Comparison of ENCODE assay signal across 1 cellular context in genomic region chr2:70111752-70112591, GRCh38.
TF ChIP-seq lines count a peak whose summit lies in the region.

No MANE protein-coding gene starts in this region.

TF ChIP-seq in HepG2, 621 proteins besides CTCF, POLR2A, EP300 and RAD21 (continued from another document):
- TF ChIP-seq KIAA2018 (CRISPR knock-in tag; IDR thresholded peaks at IDR 0.05; ENCODE audit: borderline replicate concordance) (no peak), ZZZ3 (CRISPR knock-in tag; IDR thresholded peaks at IDR 0.05; ENCODE audit: borderline replicate concordance) (no peak), ATF1 (CRISPR knock-in tag; IDR thresholded peaks at IDR 0.05) (no peak)
- TF ChIP-seq, protein P1, sequence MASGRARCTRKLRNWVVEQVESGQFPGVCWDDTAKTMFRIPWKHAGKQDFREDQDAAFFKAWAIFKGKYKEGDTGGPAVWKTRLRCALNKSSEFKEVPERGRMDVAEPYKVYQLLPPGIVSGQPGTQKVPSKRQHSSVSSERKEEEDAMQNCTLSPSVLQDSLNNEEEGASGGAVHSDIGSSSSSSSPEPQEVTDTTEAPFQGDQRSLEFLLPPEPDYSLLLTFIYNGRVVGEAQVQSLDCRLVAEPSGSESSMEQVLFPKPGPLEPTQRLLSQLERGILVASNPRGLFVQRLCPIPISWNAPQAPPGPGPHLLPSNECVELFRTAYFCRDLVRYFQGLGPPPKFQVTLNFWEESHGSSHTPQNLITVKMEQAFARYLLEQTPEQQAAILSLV (CRISPR knock-in tag; IDR thresholded peaks at IDR 0.05; ENCODE audit: borderline replicate concordance): no peak
- TF ChIP-seq, protein P2, sequence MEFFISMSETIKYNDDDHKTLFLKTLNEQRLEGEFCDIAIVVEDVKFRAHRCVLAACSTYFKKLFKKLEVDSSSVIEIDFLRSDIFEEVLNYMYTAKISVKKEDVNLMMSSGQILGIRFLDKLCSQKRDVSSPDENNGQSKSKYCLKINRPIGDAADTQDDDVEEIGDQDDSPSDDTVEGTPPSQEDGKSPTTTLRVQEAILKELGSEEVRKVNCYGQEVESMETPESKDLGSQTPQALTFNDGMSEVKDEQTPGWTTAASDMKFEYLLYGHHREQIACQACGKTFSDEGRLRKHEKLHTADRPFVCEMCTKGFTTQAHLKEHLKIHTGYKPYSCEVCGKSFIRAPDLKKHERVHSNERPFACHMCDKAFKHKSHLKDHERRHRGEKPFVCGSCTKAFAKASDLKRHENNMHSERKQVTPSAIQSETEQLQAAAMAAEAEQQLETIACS (CRISPR knock-in tag; IDR thresholded peaks at IDR 0.05): no peak
